Comparison of ENCODE assay signal across 8 cellular contexts in genomic region chr1:24390924-24391782, GRCh38. TPM values are rescaled to one million over a fixed set of nuclear protein-coding genes. Genes with fewer than 3 reads are reported as not detected.
A peak's percentile ranks its signal among the peaks of the same experiment; 100 is the strongest.
DNase-seq lines count a peak whose midpoint lies in the region; ATAC-seq and TF ChIP-seq lines count a peak whose summit lies in the region.

No MANE protein-coding gene starts in this region.

- peak; percentile 54 for ATAC-seq in activated CD4-positive, alpha-beta T cell treated with anti-CD3 and anti-CD28 coated beads for 36 hours
- no peak for ATAC-seq in HG02852 (IDR thresholded peaks at IDR 0.05; ENCODE audit: unreplicated experiment)

- H3K27me3 Mint-ChIP-seq in activated CD4-positive, alpha-beta T cell treated with anti-CD3 and anti-CD28 coated beads for 36 hours = no peaks in the 10 kb centered on the region

- intact Hi-C loops in activated CD4-positive, alpha-beta T cell treated with anti-CD3 and anti-CD28 coated beads for 36 hours (cut with DNase I, micrococcal nuclease) = loop anchor here (1.0 to 10.0 kb wide), 3 partner anchors 69 to 616 kb away; partner anchors contain the start of gene PITHD1 (in 1 of the 2)

- CTCF ChIA-PET in HEK293T (lab: Yijun Ruan, JAX) = interaction anchor here (0.5 to 5.5 kb wide), 24 partner anchors 9 to 1468 kb away, joined by 3 to 169 read pairs (median 4); partner anchors contain the start of genes NIPAL3 and STPG1
- CTCF ChIA-PET in activated CD4-positive, alpha-beta T cell treated with anti-CD3 and anti-CD28 coated beads for 36 hours (lab: Charles Lee) = interaction anchor here (0.6 to 7.1 kb wide), 75 partner anchors 9 to 1466 kb away, joined by 3 to 335 read pairs (median 4); partner anchors contain the start of genes IFNLR1, NCMAP, NIPAL3 and STPG1

- H3K9me3 Mint-ChIP-seq in activated CD4-positive, alpha-beta T cell treated with anti-CD3 and anti-CD28 coated beads for 36 hours (ENCODE audit: low read depth) = no peaks in the 10 kb centered on the region

- peak overlapping the region; percentile 52 for H3K4me3 Mint-ChIP-seq in activated CD4-positive, alpha-beta T cell treated with anti-CD3 and anti-CD28 coated beads for 36 hours

- POLR2A ChIA-PET in HEK293T (lab: Yijun Ruan, JAX) = interaction anchor here (0.6 to 2.4 kb wide), 3 partner anchors 22 to 193 kb away, joined by 3 to 10 read pairs (median 3); partner anchors contain the start of gene STPG1
- POLR2A ChIA-PET in activated CD4-positive, alpha-beta T cell treated with anti-CD3 and anti-CD28 coated beads for 36 hours (lab: Charles Lee) = interaction anchor here (0.6 to 1.2 kb wide), 7 partner anchors 25 to 241 kb away, joined by 3 to 6 read pairs (median 3); partner anchors contain the start of gene NIPAL3

- peaks cover 5% of the 10 kb centered on the region for H3K36me3 Mint-ChIP-seq in activated CD4-positive, alpha-beta T cell treated with anti-CD3 and anti-CD28 coated beads for 36 hours (ENCODE audit: low read depth)

- H3K27ac Mint-ChIP-seq in activated CD4-positive, alpha-beta T cell treated with anti-CD3 and anti-CD28 coated beads for 36 hours = peak overlapping the region; percentile 85

- peaks cover 47% of the 10 kb centered on the region for H3K4me1 Mint-ChIP-seq in activated CD4-positive, alpha-beta T cell treated with anti-CD3 and anti-CD28 coated beads for 36 hours

- peak; percentile 5 for DNase-seq in DMS 273 treated with DMSO at 0.1 percent for 48 hours (lab: John Stamatoyannopoulos, UW)
- DNase-seq in HEK293T (ENCODE audit: extremely low spot score) = peak; percentile 80
- peak; percentile 24 for DNase-seq in NCI-H345 treated with DMSO at 0.1 percent for 48 hours (lab: John Stamatoyannopoulos, UW; ENCODE audit: unreplicated experiment)
- DNase-seq in activated CD4-positive, alpha-beta T cell treated with anti-CD3 and anti-CD28 coated beads for 36 hours = peak; percentile 82
- peak; percentile 69 to 74 for DNase-seq in cerebellar nuclear complex (lab: John Stamatoyannopoulos, UW)
- DNase-seq in kidney tubule cell (ENCODE audit: low spot score) = peak; percentile 84
- peak; percentile 72 for DNase-seq in stimulated activated CD4-positive, alpha-beta T cell treated with anti-CD3 and anti-CD28 coated beads, Interleukin-1b, Interleukin-23, amount 100 ng/mL, for 48 hours

TF ChIP-seq in HEK293T, 16 proteins besides CTCF, POLR2A, EP300 and RAD21:
- TF ChIP-seq TARDBP (IDR thresholded peaks at IDR 0.05) = no peak
- no peak for TF ChIP-seq FOXK2 (IDR thresholded peaks at IDR 0.05)
- no peak for TF ChIP-seq ZNF384 (IDR thresholded peaks at IDR 0.05)
- no peak for TF ChIP-seq NFRKB (IDR thresholded peaks at IDR 0.05)

RNA-seq across cellular contexts. Expression of gene STPG1, which starts 22.4 kb away (rescaled TPM):
- 10 to 100 TPM in 1 of 2 experiments, 1 to 10 TPM in 1; 7.8 to 11.9 TPM for total RNA-seq in activated CD4-positive, alpha-beta T cell treated with anti-CD3 and anti-CD28 coated beads for 36 hours

RNA-seq across cellular contexts. Expression of gene NIPAL3, which starts 24.4 kb away (rescaled TPM):
- total RNA-seq in activated CD4-positive, alpha-beta T cell treated with anti-CD3 and anti-CD28 coated beads for 36 hours = 10 to 100 TPM; 38.1 to 41.4 TPM

Comparison
In these comparisons a context has a peak if more than half of its experiments do, and no peak if none do; other contexts are left out.
1. DNase-seq: peak in every context shown above with its lines; median percentile 84 in kidney tubule cell; 82 in activated CD4-positive, alpha-beta T cell treated with anti-CD3 and anti-CD28 coated beads for 36 hours; 80 in HEK293T; 72 in stimulated activated CD4-positive, alpha-beta T cell treated with anti-CD3 and anti-CD28 coated beads, Interleukin-1b, Interleukin-23, amount 100 ng/mL, for 48 hours; 72 in cerebellar nuclear complex; 24 in NCI-H345 treated with DMSO at 0.1 percent for 48 hours; 5 in DMS 273 treated with DMSO at 0.1 percent for 48 hours.